In the genomic region with DNA sequence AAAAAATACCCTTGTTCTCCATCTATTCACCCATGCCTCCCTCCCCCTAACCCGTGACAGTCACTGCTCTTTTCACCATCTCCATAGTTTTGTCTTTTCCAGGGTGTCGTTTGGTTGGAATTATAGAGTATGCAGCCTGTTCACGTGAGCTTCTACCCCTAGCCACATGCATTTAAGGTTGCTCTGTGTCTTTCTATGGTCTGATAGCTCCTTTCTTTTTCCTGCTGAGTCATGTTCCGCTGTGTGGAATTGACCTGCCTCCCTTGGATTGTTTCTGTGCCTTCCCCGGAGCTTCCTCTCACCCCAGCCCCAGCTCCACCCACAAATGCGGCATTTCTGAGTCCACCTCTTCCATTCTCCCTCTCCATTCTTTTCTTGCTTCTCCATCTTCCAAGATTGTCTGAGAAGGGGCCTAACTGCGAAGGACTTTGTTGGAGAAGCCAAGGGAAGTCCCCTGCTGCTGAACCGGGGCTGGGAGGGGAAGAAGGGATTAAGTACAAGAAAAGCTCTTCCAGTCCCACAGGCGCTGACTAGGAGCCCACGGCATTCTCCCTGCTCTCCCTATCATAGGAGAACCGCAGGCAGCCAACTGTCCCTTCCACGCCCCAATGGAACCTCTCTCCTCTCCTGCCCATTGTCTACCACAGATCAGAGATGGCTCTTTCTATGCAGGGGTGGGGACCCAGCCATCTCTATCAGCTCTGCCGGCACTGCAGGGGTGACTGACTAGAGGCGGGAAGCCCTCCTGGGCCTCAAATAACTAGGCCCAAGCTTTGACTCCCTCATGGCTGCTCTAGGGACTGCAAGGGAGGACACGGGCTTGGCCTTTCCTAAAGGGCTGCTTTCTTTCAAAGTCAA, we compare ENCODE assay signal across 12 cellular contexts.
A peak's percentile ranks its signal among the peaks of the same experiment; 100 is the strongest.
DNase-seq lines count a peak whose midpoint lies in the region; ATAC-seq and TF ChIP-seq lines count a peak whose summit lies in the region.
"Had no signal": no experiment of that assay in that cellular context is flagged by ENCODE, and none has a peak within 500 bp of the region (broad histone marks: within the 10 kb centered on the region; RNA-seq: fewer than 3 reads in every experiment).

No MANE protein-coding gene starts in this region.

- TF ChIP-seq CTCF in KMS-11 (conservative IDR thresholded peaks at IDR 0.05; ENCODE audit: low read depth, low read length) = no peak

- ATAC-seq in GM21526 (IDR thresholded peaks at IDR 0.05; ENCODE audit: low FRiP score, unreplicated experiment) (no peak), HG03280 (IDR thresholded peaks at IDR 0.05; ENCODE audit: unreplicated experiment) (no peak)
- no peak for ATAC-seq in activated T-cell treated with anti-CD3 and anti-CD28 coated beads, Interleukin-2, amount 50 U/mL, for 4 hours
- ATAC-seq: activated CD8-positive, alpha-beta T cell treated with anti-CD3 and anti-CD28 coated beads for 36 hours had no signal

- peak; percentile 87 for DNase-seq in ACHN
- peak; percentile 66 for DNase-seq in dermis blood vessel endothelial cell
- peak; percentile 16 for DNase-seq in myocyte (ENCODE audit: low read depth)
- no peak for DNase-seq in NCI-H748 treated with DMSO at 0.1 percent for 48 hours (lab: John Stamatoyannopoulos, UW)
- DNase-seq in activated T-cell treated with anti-CD3 and anti-CD28 coated beads, Interleukin-2, amount 50 U/mL, for 4 hours = no peak
- DNase-seq: activated CD8-positive, alpha-beta T cell treated with anti-CD3 and anti-CD28 coated beads for 36 hours; foreskin melanocyte; NCI-H2227 treated with DMSO at 0.1 percent for 48 hours had no signal

- no peak overlapping the region for H3K4me3 ChIP-seq in KMS-11 (IDR thresholded peaks at IDR 0.05; ENCODE audit: insufficient read depth, low read depth, low read length)

- no peak overlapping the region for H3K9ac ChIP-seq in KMS-11

- H3K36me3 Mint-ChIP-seq in activated T-cell treated with anti-CD3 and anti-CD28 coated beads, Interleukin-2, amount 50 U/mL, for 4 hours (ENCODE audit: insufficient read depth) = no peaks in the 10 kb centered on the region

- H4K20me1 ChIP-seq in KMS-11 (ENCODE audit: insufficient read depth) = no peaks in the 10 kb centered on the region

- H3K27me3 Mint-ChIP-seq in activated T-cell treated with anti-CD3 and anti-CD28 coated beads, Interleukin-2, amount 50 U/mL, for 4 hours (ENCODE audit: low read depth) = no peaks in the 10 kb centered on the region
- H3K27me3 Mint-ChIP-seq: activated CD8-positive, alpha-beta T cell treated with anti-CD3 and anti-CD28 coated beads for 36 hours; stimulated activated naive CD8-positive, alpha-beta T cell treated with anti-CD3 and anti-CD28 coated beads, Interleukin-15, Interleukin-2, amounts not matched to agents 100 ng/mL and 50 ng/mL, for 24 hours had no signal

- H3K4me3 Mint-ChIP-seq in activated T-cell treated with anti-CD3 and anti-CD28 coated beads, Interleukin-2, amount 50 U/mL, for 4 hours = no peak overlapping the region
- H3K4me3 Mint-ChIP-seq: activated CD8-positive, alpha-beta T cell treated with anti-CD3 and anti-CD28 coated beads for 36 hours; stimulated activated naive CD8-positive, alpha-beta T cell treated with anti-CD3 and anti-CD28 coated beads, Interleukin-15, Interleukin-2, amounts not matched to agents 100 ng/mL and 50 ng/mL, for 24 hours had no signal

- no peaks in the 10 kb centered on the region for H3K4me1 Mint-ChIP-seq in activated T-cell treated with anti-CD3 and anti-CD28 coated beads, Interleukin-2, amount 50 U/mL, for 4 hours (ENCODE audit: low read depth)

- peak overlapping the region; percentile 47; the same call in 1 of the 2 replicates for H3K4me2 ChIP-seq in KMS-11

- H3K27me3 ChIP-seq in KMS-11 (ENCODE audit: insufficient read depth, low read depth) = no peaks in the 10 kb centered on the region

- H2AFZ ChIP-seq in KMS-11 (ENCODE audit: low read depth) = no peak overlapping the region

- in situ Hi-C loops in ACHN (cut with HindIII; ENCODE audit: low pct_ligation_motif_present, low pct_unique_long_range_greater_than_20kb, low sequenced_read_pairs) = no loop called here

- no peaks in the 10 kb centered on the region for H3K36me3 ChIP-seq in KMS-11 (ENCODE audit: insufficient read depth)

- no peaks in the 10 kb centered on the region for H3K79me2 ChIP-seq in KMS-11 (ENCODE audit: insufficient read depth, low read depth)

- H3K27ac ChIP-seq in KMS-11 = no peak overlapping the region

- no peaks in the 10 kb centered on the region for H3K9me3 Mint-ChIP-seq in activated T-cell treated with anti-CD3 and anti-CD28 coated beads, Interleukin-2, amount 50 U/mL, for 4 hours
- H3K9me3 Mint-ChIP-seq: activated CD8-positive, alpha-beta T cell treated with anti-CD3 and anti-CD28 coated beads for 36 hours; stimulated activated naive CD8-positive, alpha-beta T cell treated with anti-CD3 and anti-CD28 coated beads, Interleukin-15, Interleukin-2, amounts not matched to agents 100 ng/mL and 50 ng/mL, for 24 hours had no signal

- peaks cover 28% of the 10 kb centered on the region for H3K4me1 ChIP-seq in KMS-11 (ENCODE audit: low read depth, poor library complexity, severe bottlenecking)

Comparison
In these comparisons a context has a peak if more than half of its experiments do, and no peak if none do; other contexts are left out.
1. DNase-seq: peak in ACHN (single experiment), dermis blood vessel endothelial cell (single experiment) and myocyte (single experiment); none in NCI-H748 treated with DMSO at 0.1 percent for 48 hours (single experiment) and activated T-cell treated with anti-CD3 and anti-CD28 coated beads, Interleukin-2, amount 50 U/mL, for 4 hours (single experiment).